1 cellular context compared by ENCODE assay signal in genomic region chrX:109879991-109880390, GRCh38.
TF ChIP-seq lines count a peak whose summit lies in the region.

No MANE protein-coding gene starts in this region.

TF ChIP-seq in H1, 55 proteins besides CTCF, POLR2A, EP300 and RAD21 (continued from another document):
- TF ChIP-seq MAX (IDR thresholded peaks at IDR 0.05) (no peak), PHF8 (conservative IDR thresholded peaks at IDR 0.05; ENCODE audit: low read depth, low read length) (no peak), SP4 (IDR thresholded peaks at IDR 0.05; ENCODE audit: low read length) (no peak), RXRA (IDR thresholded peaks at IDR 0.05; ENCODE audit: insufficient read depth, low read depth, low read length) (no peak), CEBPB (IDR thresholded peaks at IDR 0.05; ENCODE audit: low read depth, low read length) (no peak)
